ENCODE assay signal across 23 cellular contexts in the genomic region with DNA sequence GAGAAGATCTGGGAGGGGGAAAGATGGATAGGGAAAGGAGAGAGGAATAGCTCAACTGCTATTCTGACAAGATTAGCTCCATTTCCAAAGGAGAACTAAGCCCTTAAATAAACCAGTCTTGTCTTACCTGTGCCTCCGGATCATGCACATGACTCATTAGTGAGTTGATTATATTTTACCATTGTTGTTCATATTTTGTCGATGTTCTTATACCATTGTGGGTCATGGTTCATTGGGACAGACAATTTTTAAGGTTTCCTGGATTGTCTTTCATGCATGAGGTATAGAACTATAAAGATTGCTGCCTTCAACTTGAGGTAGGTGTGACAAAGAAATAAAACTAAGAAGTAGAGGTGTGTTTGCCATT.
DNase-seq lines count a peak whose midpoint lies in the region; ATAC-seq, FAIRE-seq and TF ChIP-seq lines count a peak whose summit lies in the region.
"Had no signal": no experiment of that assay in that cellular context is flagged by ENCODE, and none has a peak within 500 bp of the region (broad histone marks: within the 10 kb centered on the region; RNA-seq: fewer than 3 reads in every experiment).

No MANE protein-coding gene starts in this region.

- FAIRE-seq in A549 (lab: Jason Lieb, UNC) = no peak
- FAIRE-seq: pancreas, TTC549 had no signal

- H3K9me3 ChIP-seq in A549 = no peaks in the 10 kb centered on the region
- no peaks in the 10 kb centered on the region for H3K9me3 ChIP-seq in naive thymus-derived CD4-positive, alpha-beta T cell (ENCODE audit: control insufficient read depth in 2 of 3, low read length in 3 of 3)
- H3K9me3 ChIP-seq: esophagus muscularis mucosa, pancreas, right lobe of liver, upper lobe of right lung had no signal

- no peak for ATAC-seq in A549
- ATAC-seq in central memory CD8-positive, alpha-beta T cell (replicated peaks; ENCODE audit: extremely low read depth, poor library complexity, severe bottlenecking) = no peak
- no peak for ATAC-seq in naive thymus-derived CD4-positive, alpha-beta T cell
- no peak for ATAC-seq in activated T-cell treated with anti-CD3 and anti-CD28 coated beads, Interleukin-2, amount 50 U/mL, for 72 hours (replicated peaks in 1 of 2)
- ATAC-seq: HCT116, left ventricle myocardium superior, pancreas, right lobe of liver, Right ventricle myocardium inferior, upper lobe of right lung had no signal

- no peaks in the 10 kb centered on the region for H3K9me3 Mint-ChIP-seq in central memory CD8-positive, alpha-beta T cell
- peaks cover 0 to 2% (median 0%) of the 10 kb centered on the region in 11 donors for H3K9me3 Mint-ChIP-seq in naive thymus-derived CD4-positive, alpha-beta T cell
- no peaks in the 10 kb centered on the region for H3K9me3 Mint-ChIP-seq in activated T-cell treated with anti-CD3 and anti-CD28 coated beads, Interleukin-2, amount 50 U/mL, for 72 hours

- no peak overlapping the region for H3K4me3 Mint-ChIP-seq in central memory CD8-positive, alpha-beta T cell
- H3K4me3 Mint-ChIP-seq in naive thymus-derived CD4-positive, alpha-beta T cell = peak overlapping the region in 2 of 10 donors; percentile 2 to 33
- no peak overlapping the region for H3K4me3 Mint-ChIP-seq in activated T-cell treated with anti-CD3 and anti-CD28 coated beads, Interleukin-2, amount 50 U/mL, for 72 hours
- H3K4me3 Mint-ChIP-seq: activated naive CD8-positive, alpha-beta T cell treated with anti-CD3 and anti-CD28 coated beads, Interleukin-2, amount 50 U/mL, for 24 hours had no signal

- TF ChIP-seq POLR2A in A549 (IDR thresholded peaks at IDR 0.05; ENCODE audit: low read length) = no peak

- H3K4me1 ChIP-seq in A549 = peaks cover 45% of the 10 kb centered on the region
- H3K4me1 ChIP-seq in naive thymus-derived CD4-positive, alpha-beta T cell (ENCODE audit: control insufficient read depth in 2 of 2, insufficient read depth in 2 of 2, low read length in 2 of 2) = peaks cover 24 to 33% of the 10 kb centered on the region in 2 donors
- H3K4me1 ChIP-seq: right lobe of liver had no signal

- H3K4me1 Mint-ChIP-seq in central memory CD8-positive, alpha-beta T cell = peaks cover 46% of the 10 kb centered on the region
- peaks cover 20 to 54% (median 44%) of the 10 kb centered on the region in 7 donors for H3K4me1 Mint-ChIP-seq in naive thymus-derived CD4-positive, alpha-beta T cell
- peaks cover 42% of the 10 kb centered on the region for H3K4me1 Mint-ChIP-seq in activated T-cell treated with anti-CD3 and anti-CD28 coated beads, Interleukin-2, amount 50 U/mL, for 72 hours (ENCODE audit: low read depth)

- DNase-seq in A549 (ENCODE audit: low read depth in 1 of 2, low spot score in 1 of 2) (no peak), HT-29 (ENCODE audit: low spot score) (peak; percentile 34), NCI-H524 (lab: John Stamatoyannopoulos, UW) (no peak), OCI-M1 (lab: John Stamatoyannopoulos, UW) (no peak)
- DNase-seq in central memory CD8-positive, alpha-beta T cell (ENCODE audit: low spot score in 2 of 2) = no peak
- DNase-seq in naive thymus-derived CD4-positive, alpha-beta T cell = no peak
- DNase-seq in activated CD4-positive, alpha-beta T cell treated with anti-CD3 and anti-CD28 coated beads, Interleukin-2, amount 50 U/mL, for 1 hour = no peak
- DNase-seq in activated T-cell treated with anti-CD3 and anti-CD28 coated beads, Interleukin-2, amount 50 U/mL, for 72 hours = no peak
- DNase-seq: C1 segment of cervical spinal cord; dermis blood vessel endothelial cell; left ventricle myocardium superior; NCI-H2029; pancreas; right lobe of liver; stimulated activated naive CD4-positive, alpha-beta T cell treated with Interleukin-2 at 50 U/mL for 16 hours; SW 1271; upper lobe of right lung had no signal

- intact Hi-C loops in naive thymus-derived CD4-positive, alpha-beta T cell (cut with micrococcal nuclease) = loop anchor here in 1 of 2 donors (5.0 to 10.0 kb wide), 2 partner anchors 194 to 917 kb away; no protein-coding TSS in a partner anchor

- H3K36me3 ChIP-seq in naive thymus-derived CD4-positive, alpha-beta T cell (ENCODE audit: control insufficient read depth in 2 of 3, insufficient read depth in 3 of 3, low read length in 3 of 3) = no peaks in the 10 kb centered on the region
- H3K36me3 ChIP-seq: esophagus muscularis mucosa, pancreas, right lobe of liver, upper lobe of right lung had no signal

- TF ChIP-seq CTCF in A549 (IDR thresholded peaks at IDR 0.05) = no peak

- peak overlapping the region; percentile 85 to 91 for H3K27ac ChIP-seq in A549
- H3K27ac ChIP-seq in naive thymus-derived CD4-positive, alpha-beta T cell (ENCODE audit: low read depth, low read length) = no peak overlapping the region
- H3K27ac ChIP-seq: esophagus muscularis mucosa, KMS-11, pancreas, right lobe of liver, upper lobe of right lung had no signal

- no peaks in the 10 kb centered on the region for H3K27me3 Mint-ChIP-seq in central memory CD8-positive, alpha-beta T cell
- no peaks in the 10 kb centered on the region for H3K27me3 Mint-ChIP-seq in naive thymus-derived CD4-positive, alpha-beta T cell
- no peaks in the 10 kb centered on the region for H3K27me3 Mint-ChIP-seq in activated T-cell treated with anti-CD3 and anti-CD28 coated beads, Interleukin-2, amount 50 U/mL, for 72 hours (ENCODE audit: low read depth)
- H3K27me3 Mint-ChIP-seq: activated naive CD8-positive, alpha-beta T cell treated with anti-CD3 and anti-CD28 coated beads, Interleukin-2, amount 50 U/mL, for 24 hours had no signal

- H3K27me3 ChIP-seq in naive thymus-derived CD4-positive, alpha-beta T cell (ENCODE audit: control insufficient read depth in 2 of 2, insufficient read depth in 2 of 2, low read length in 2 of 2) = no peaks in the 10 kb centered on the region
- H3K27me3 ChIP-seq: esophagus muscularis mucosa, pancreas, right lobe of liver, upper lobe of right lung had no signal

- 1% methylated on average over 2 of the region's 2 CpGs for WGBS in A549 (ENCODE audit: missing lambda C conversion rate)

- peaks cover 10% of the 10 kb centered on the region for H3K36me3 Mint-ChIP-seq in central memory CD8-positive, alpha-beta T cell (ENCODE audit: insufficient read depth)
- H3K36me3 Mint-ChIP-seq in naive thymus-derived CD4-positive, alpha-beta T cell = peaks cover 0 to 2% (median 0%) of the 10 kb centered on the region in 5 donors
- no peaks in the 10 kb centered on the region for H3K36me3 Mint-ChIP-seq in activated T-cell treated with anti-CD3 and anti-CD28 coated beads, Interleukin-2, amount 50 U/mL, for 72 hours (ENCODE audit: insufficient read depth in 2 of 2)

- peak overlapping the region; percentile 80 for H3K4me2 ChIP-seq in A549
- H3K4me2 ChIP-seq: KMS-11 had no signal

- POLR2A ChIA-PET in A549 (lab: Yijun Ruan, JAX) = interaction anchor here (5.3 kb wide), 1 partner anchor 243 kb away, joined by 103 read pairs; a partner anchor contains a TSS
- POLR2A ChIA-PET in naive thymus-derived CD4-positive, alpha-beta T cell (lab: Charles Lee) = no interaction called here

- no peak for TF ChIP-seq EP300 in A549 (IDR thresholded peaks at IDR 0.05)

- CTCF ChIA-PET in A549 (lab: Yijun Ruan, JAX) = interaction anchor here (0.7 to 0.9 kb wide), 2 partner anchors 95 to 242 kb away, joined by 3 to 4 read pairs; no protein-coding TSS in a partner anchor
- CTCF ChIA-PET in naive thymus-derived CD4-positive, alpha-beta T cell (lab: Charles Lee) = interaction anchor here (0.5 to 2.5 kb wide), 4 partner anchors 150 to 408 kb away, joined by 3 to 8 read pairs (median 3); no protein-coding TSS in a partner anchor

- H3K4me3 ChIP-seq in A549 = no peak overlapping the region
- H3K4me3 ChIP-seq in naive thymus-derived CD4-positive, alpha-beta T cell (ENCODE audit: low read length) = no peak overlapping the region
- H3K4me3 ChIP-seq: esophagus muscularis mucosa, pancreas, right lobe of liver, upper lobe of right lung had no signal

- peak overlapping the region; percentile 94 for H3K27ac Mint-ChIP-seq in central memory CD8-positive, alpha-beta T cell (ENCODE audit: low read depth)
- H3K27ac Mint-ChIP-seq in naive thymus-derived CD4-positive, alpha-beta T cell = peak overlapping the region in 8 of 9 donors; percentile 9 to 89 (median 77)
- no peak overlapping the region for H3K27ac Mint-ChIP-seq in activated T-cell treated with anti-CD3 and anti-CD28 coated beads, Interleukin-2, amount 50 U/mL, for 72 hours

- no peak for TF ChIP-seq RAD21 in A549 (conservative IDR thresholded peaks at IDR 0.05 in 1 of 2, IDR thresholded peaks at IDR 0.05 in 1 of 2)

TF ChIP-seq in A549, 52 proteins besides CTCF, POLR2A, EP300 and RAD21:
- TF ChIP-seq CHD4 (IDR thresholded peaks at IDR 0.05; ENCODE audit: borderline replicate concordance) = no peak
- TF ChIP-seq ZC3H11A (IDR thresholded peaks at IDR 0.05) = no peak
- TF ChIP-seq, protein P1, sequence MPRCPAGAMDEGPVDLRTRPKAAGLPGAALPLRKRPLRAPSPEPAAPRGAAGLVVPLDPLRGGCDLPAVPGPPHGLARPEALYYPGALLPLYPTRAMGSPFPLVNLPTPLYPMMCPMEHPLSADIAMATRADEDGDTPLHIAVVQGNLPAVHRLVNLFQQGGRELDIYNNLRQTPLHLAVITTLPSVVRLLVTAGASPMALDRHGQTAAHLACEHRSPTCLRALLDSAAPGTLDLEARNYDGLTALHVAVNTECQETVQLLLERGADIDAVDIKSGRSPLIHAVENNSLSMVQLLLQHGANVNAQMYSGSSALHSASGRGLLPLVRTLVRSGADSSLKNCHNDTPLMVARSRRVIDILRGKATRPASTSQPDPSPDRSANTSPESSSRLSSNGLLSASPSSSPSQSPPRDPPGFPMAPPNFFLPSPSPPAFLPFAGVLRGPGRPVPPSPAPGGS (IDR thresholded peaks at IDR 0.05) = no peak
- TF ChIP-seq RFX5 (IDR thresholded peaks at IDR 0.05) = no peak
- TF ChIP-seq EHF (CRISPR knock-in tag; IDR thresholded peaks at IDR 0.05) = peak; percentile 35
- no peak for TF ChIP-seq MAZ (IDR thresholded peaks at IDR 0.05; ENCODE audit: borderline replicate concordance, low read depth, low read length)
- TF ChIP-seq RARB (CRISPR knock-in tag; IDR thresholded peaks at IDR 0.05) = no peak
- TF ChIP-seq HOXB5 (CRISPR knock-in tag; IDR thresholded peaks at IDR 0.05) = peak; percentile 4; the same call in 1 of the 2 replicates
- no peak for TF ChIP-seq JUN (IDR thresholded peaks at IDR 0.05)
- no peak for TF ChIP-seq RCOR1 (IDR thresholded peaks at IDR 0.05; ENCODE audit: low read depth, low read length)
- peak; percentile 41; the same call in 1 of the 2 replicates for TF ChIP-seq HOXA7 (CRISPR knock-in tag; IDR thresholded peaks at IDR 0.05)
- no peak for TF ChIP-seq TFCP2L1 (CRISPR knock-in tag; IDR thresholded peaks at IDR 0.05)
- TF ChIP-seq NR3C1 (IDR thresholded peaks at IDR 0.05) = no peak
- TF ChIP-seq KDM1A (IDR thresholded peaks at IDR 0.05; ENCODE audit: low read depth) = no peak
